Comparison of ENCODE assay signal across 13 cellular contexts in the genomic region with DNA sequence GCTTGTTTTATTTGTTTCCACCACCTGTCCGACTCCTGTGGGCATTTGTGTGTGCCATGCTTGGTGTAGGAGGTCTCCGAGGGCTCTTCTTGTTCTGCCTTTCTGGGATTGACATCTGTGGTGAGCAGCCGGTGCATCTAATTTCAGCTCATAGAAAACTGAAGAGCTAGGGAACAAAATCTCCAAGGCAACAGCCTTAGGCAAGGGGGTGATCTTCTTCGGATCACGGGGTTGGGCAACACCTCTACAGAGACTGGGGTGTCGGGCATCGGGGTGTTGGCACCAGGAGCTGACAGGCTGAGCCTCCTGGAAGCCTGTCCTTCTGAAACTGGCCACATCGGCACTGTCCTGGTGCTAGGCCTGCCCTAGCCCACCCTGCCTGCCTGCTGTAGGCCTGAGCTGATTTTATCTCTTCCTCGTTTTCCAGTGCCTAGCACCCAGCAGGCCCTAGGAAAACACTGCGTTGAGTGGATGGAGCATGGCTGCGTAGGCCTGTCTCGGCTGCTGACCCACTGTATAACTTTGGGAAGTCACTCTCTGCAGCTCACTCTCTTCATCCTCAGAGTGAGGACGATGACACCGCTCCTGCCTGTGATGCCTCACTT.
"Had no signal": no experiment of that assay in that cellular context is flagged by ENCODE, and none has a peak within 500 bp of the region (broad histone marks: within the 10 kb centered on the region; RNA-seq: fewer than 3 reads in every experiment).

No MANE protein-coding gene starts in this region.

- H3K27ac Mint-ChIP-seq: activated naive CD8-positive, alpha-beta T cell; nephron had no signal

- ATAC-seq: left lung; stimulated activated naive CD8-positive, alpha-beta T cell treated with anti-CD3 and anti-CD28 coated beads, Interleukin-15, Interleukin-2, amounts not matched to agents 100 U/mL and 50 U/mL, for 24 hours had no signal

- H3K9me3 ChIP-seq: left lung, transverse colon, uterus had no signal

- H3K9me3 Mint-ChIP-seq: nephron had no signal

- H3K4me3 Mint-ChIP-seq: activated naive CD8-positive, alpha-beta T cell; nephron had no signal

- DNase-seq: activated CD4-positive, alpha-beta T cell treated with anti-CD3 and anti-CD28 coated beads, Interleukin-2, amount 50 U/mL, for 4 hours; activated T-cell treated with anti-CD3 and anti-CD28 coated beads for 4 hours; foreskin melanocyte; left lung; midbrain; stimulated activated CD4-positive, alpha-beta T cell treated with anti-CD3 and anti-CD28 coated beads, Interleukin-2, amount 100 ng/mL, for 24 hours; stimulated activated naive CD8-positive, alpha-beta T cell treated with anti-CD3 and anti-CD28 coated beads, Interleukin-15, Interleukin-2, amounts not matched to agents 100 U/mL and 50 U/mL, for 24 hours; substantia nigra; transverse colon; uterus; WERI-Rb-1 had no signal

- H3K27ac ChIP-seq: left lung, transverse colon, uterus, WERI-Rb-1 had no signal

- H3K4me3 ChIP-seq: left lung, transverse colon, uterus had no signal

- H3K36me3 ChIP-seq: left lung, transverse colon, uterus, WERI-Rb-1 had no signal

- H3K27me3 Mint-ChIP-seq: activated naive CD8-positive, alpha-beta T cell had no signal

- H3K27me3 ChIP-seq: left lung, transverse colon, uterus had no signal

- H3K4me1 ChIP-seq: left lung, transverse colon, uterus had no signal
